18 cellular contexts compared by ENCODE assay signal in genomic region chr10:69863580-69863979, GRCh38.
DNase-seq lines count a peak whose midpoint lies in the region; ATAC-seq, FAIRE-seq and TF ChIP-seq lines count a peak whose summit lies in the region.
"Had no signal": no experiment of that assay in that cellular context is flagged by ENCODE, and none has a peak within 500 bp of the region (broad histone marks: within the 10 kb centered on the region; RNA-seq: fewer than 3 reads in every experiment).

No MANE protein-coding gene starts in this region.

- ATAC-seq in HG03108 (IDR thresholded peaks at IDR 0.05; ENCODE audit: unreplicated experiment), result no peak
- ATAC-seq: natural killer cell treated with Interleukin-12 subunit alpha and Interleukin-12 subunit beta and Interleukin-15 and Interleukin-18, amount 100 ng/mL, for 72 hours had no signal

- H3K23ac ChIP-seq in H1 (ENCODE audit: insufficient read length) (no peak overlapping the region), mesenchymal stem cell (ENCODE audit: low read length in 2 of 2) (no peak overlapping the region)

- H3K4me3 ChIP-seq in PC-9 (no peak overlapping the region), H1 (ENCODE audit: extremely low read depth in 1 of 4, insufficient read depth in 2 of 4, low read depth in 3 of 4, low read length in 4 of 4) (no peak overlapping the region), mesenchymal stem cell (ENCODE audit: insufficient read depth in 1 of 2, low read depth in 1 of 2, low read length in 2 of 2) (no peak overlapping the region), suprapubic skin (no peak overlapping the region)
- H3K4me3 ChIP-seq: prostate gland had no signal

- H4K91ac ChIP-seq in H1 (replicated peaks; ENCODE audit: insufficient read length, low read length) (no peak overlapping the region), mesenchymal stem cell (ENCODE audit: low read length) (no peak overlapping the region)

- intact Hi-C loops in PC-9 (cut with micrococcal nuclease; ENCODE audit: unreplicated experiment), result loop anchor here (5.0 kb wide), 1 partner anchor 61 kb away; the partner anchor contains the start of gene COL13A1

- H3K4me1 ChIP-seq in PC-9 (replicated peaks; ENCODE audit: insufficient read depth) (peaks cover 83% of the 10 kb centered on the region), H1 (replicated peaks in 1 of 4; ENCODE audit: control insufficient read depth in 3 of 4, insufficient read depth in 4 of 4, low read length in 3 of 4) (peaks cover 4 to 52% (median 33%) of the 10 kb centered on the region in 4 experiments), mesenchymal stem cell (ENCODE audit: control insufficient read depth, insufficient read depth, low read depth, low read length) (peaks cover 45% of the 10 kb centered on the region), suprapubic skin (peaks cover 68% of the 10 kb centered on the region)
- H3K4me1 ChIP-seq: prostate gland had no signal

- H3K36me3 ChIP-seq in PC-9 (ENCODE audit: low read depth) (no peaks in the 10 kb centered on the region), H1 (ENCODE audit: control insufficient read depth in 2 of 4, insufficient read depth in 4 of 4, low read length in 3 of 4) (no peaks in the 10 kb centered on the region), mesenchymal stem cell (ENCODE audit: control insufficient read depth in 1 of 2, insufficient read depth in 2 of 2, low read depth in 1 of 2, low read length in 2 of 2) (no peaks in the 10 kb centered on the region), suprapubic skin (no peaks in the 10 kb centered on the region)
- H3K36me3 ChIP-seq: prostate gland had no signal

- H4K20me1 ChIP-seq in PC-9 (ENCODE audit: insufficient read depth) (no peaks in the 10 kb centered on the region), H1 (replicated peaks in 1 of 2; ENCODE audit: control insufficient read depth in 1 of 2, insufficient read depth in 2 of 2, low read length in 2 of 2) (no peaks in the 10 kb centered on the region)

- no peak overlapping the region for H2BK15ac ChIP-seq in H1 (ENCODE audit: low read length)
- H2BK15ac ChIP-seq in mesenchymal stem cell (ENCODE audit: low read depth, poor library complexity, severe bottlenecking), result peak overlapping the region; percentile 35

- no peak for TF ChIP-seq CTCF in PC-9 (conservative IDR thresholded peaks at IDR 0.05)
- no peak for TF ChIP-seq CTCF in H1 (IDR thresholded peaks at IDR 0.05; ENCODE audit: control extremely low read depth in 1 of 3, insufficient read depth in 1 of 3, low read depth in 1 of 3, low read length in 3 of 3)
- no peak for TF ChIP-seq CTCF in suprapubic skin (IDR thresholded peaks at IDR 0.05)

- H3K79me2 ChIP-seq in PC-9 (ENCODE audit: low read depth), result no peaks in the 10 kb centered on the region
- H3K79me2 ChIP-seq in H1 (ENCODE audit: control insufficient read depth in 1 of 2, insufficient read depth in 2 of 2, low read length in 2 of 2), result no peaks in the 10 kb centered on the region

- H3K79me1 ChIP-seq in H1 (ENCODE audit: low read depth, low read length), result no peaks in the 10 kb centered on the region
- peaks cover 21% of the 10 kb centered on the region for H3K79me1 ChIP-seq in mesenchymal stem cell (replicated peaks; ENCODE audit: low read length, poor library complexity, severe bottlenecking)

- H3K4me2 ChIP-seq in PC-9, result peak overlapping the region; percentile 67; the same call in 1 of the 2 replicates
- no peak overlapping the region for H3K4me2 ChIP-seq in H1 (ENCODE audit: insufficient read depth in 1 of 2, low read depth in 2 of 2, low read length in 2 of 2)
- H3K4me2 ChIP-seq in mesenchymal stem cell (ENCODE audit: low read length, poor library complexity, severe bottlenecking), result no peak overlapping the region

- no peak overlapping the region for H3K56ac ChIP-seq in H1 (replicated peaks; ENCODE audit: insufficient read length, low read depth, low read length)

- H4K8ac ChIP-seq in H1 (ENCODE audit: extremely low read depth, insufficient read depth, low read length) (peak overlapping the region; percentile 54), mesenchymal stem cell (ENCODE audit: low read length) (no peak overlapping the region)

- H3K9me3 ChIP-seq in PC-9 (ENCODE audit: insufficient read depth, low read depth), result no peaks in the 10 kb centered on the region
- H3K9me3 ChIP-seq in H1 (ENCODE audit: insufficient read depth in 2 of 2, low read depth in 1 of 2, low read length in 1 of 2), result no peaks in the 10 kb centered on the region
- no peaks in the 10 kb centered on the region for H3K9me3 ChIP-seq in mesenchymal stem cell (ENCODE audit: control insufficient read depth, low read length)
- no peaks in the 10 kb centered on the region for H3K9me3 ChIP-seq in suprapubic skin
- H3K9me3 ChIP-seq: prostate gland had no signal

- H3K14ac ChIP-seq in H1 (ENCODE audit: insufficient read length) (no peak overlapping the region), mesenchymal stem cell (ENCODE audit: low read length in 2 of 2) (no peak overlapping the region)

- no peak overlapping the region for H4K5ac ChIP-seq in H1 (ENCODE audit: insufficient read length, low read depth, low read length)

- BruUV-seq in PC-9 (replicated peaks; lab: Mats Ljungman, UMichigan), result no TSS peak

- CTCF ChIA-PET in PC-9 (lab: Charles Lee) (no interaction called here), H1 (lab: Charles Lee; ENCODE audit: partially characterized antibody) (interaction anchor here (1.0 to 15.3 kb wide), 8 partner anchors 7 to 194 kb away, joined by 3 to 170 read pairs (median 4); no protein-coding TSS in a partner anchor)

- H3K18ac ChIP-seq in H1 (ENCODE audit: extremely low read depth, low read length) (peak overlapping the region; percentile 4; the same call in 1 of the 2 replicates), mesenchymal stem cell (ENCODE audit: low read depth in 1 of 2, low read length in 2 of 2) (peak overlapping the region in 1 of 2 experiments; percentile 44)

- H2BK20ac ChIP-seq in H1 (ENCODE audit: low read length), result 0 out of 2 replicates have a peak overlapping the region, but pooled peaks have one; percentile 80

- H3K9me2 ChIP-seq in PC-9 (ENCODE audit: insufficient read depth), result no peaks in the 10 kb centered on the region

- no peak for TF ChIP-seq RAD21 in H1 (IDR thresholded peaks at IDR 0.05 in 1 of 2, conservative IDR thresholded peaks at IDR 0.05 in 1 of 2; ENCODE audit: low read depth in 2 of 2, low read length in 2 of 2)

- H2BK120ac ChIP-seq in H1 (replicated peaks; ENCODE audit: low read depth, low read length) (no peak overlapping the region), mesenchymal stem cell (ENCODE audit: low read depth, low read length) (no peak overlapping the region)

- POLR2A ChIA-PET in PC-9 (lab: Charles Lee; ENCODE audit: unreplicated experiment), result no interaction called here
- POLR2A ChIA-PET in H1 (lab: Charles Lee; ENCODE audit: partially characterized antibody), result no interaction called here

- no peak overlapping the region for H3K9ac ChIP-seq in H1 (replicated peaks in 1 of 4; ENCODE audit: extremely low read depth in 1 of 4, low read depth in 3 of 4, low read length in 3 of 4)
- H3K9ac ChIP-seq in mesenchymal stem cell (ENCODE audit: low read length), result peak overlapping the region; percentile 75

- FAIRE-seq in H1 (lab: Jason Lieb, UNC), result no peak
- FAIRE-seq: G401.6, HTR-8/SVneo had no signal

- H2BK12ac ChIP-seq in H1 (ENCODE audit: low read depth, low read length) (peak overlapping the region; percentile 90; the same call in 1 of the 2 replicates), mesenchymal stem cell (ENCODE audit: low read length in 2 of 2) (peak overlapping the region in 1 of 2 experiments; percentile 4)

- H3F3A ChIP-seq in PC-9 (ENCODE audit: insufficient read depth, low read depth), result peaks cover 56% of the 10 kb centered on the region

- TF ChIP-seq EP300 in H1 (IDR thresholded peaks at IDR 0.05; ENCODE audit: borderline replicate concordance in 1 of 2, low read depth in 2 of 2, low read length in 2 of 2), result no peak
- no peak for TF ChIP-seq EP300 in suprapubic skin (IDR thresholded peaks at IDR 0.05)

- H3K4ac ChIP-seq in H1 (replicated peaks; ENCODE audit: insufficient read length, low read depth, low read length) (peak overlapping the region; percentile 61), mesenchymal stem cell (ENCODE audit: low read depth in 1 of 2, low read length in 2 of 2) (no peak overlapping the region)

- 88% methylated on average over 5 of the region's 5 CpGs; no CpG with 5 or more reads in 1 of the 2 experiments for WGBS in H1 (ENCODE audit: extremely low coverage in 1 of 2, insufficient coverage in 1 of 2, insufficient read length in 1 of 2, insufficient replicate concordance in 2 of 2, low coverage in 1 of 2, low lambda C conversion rate in 2 of 2, missing lambda C conversion rate in 1 of 2), 2 experiments
- 51% methylated on average over 4 of the region's 5 CpGs for WGBS in mesenchymal stem cell
- WGBS in suprapubic skin, result 75% methylated on average over 3 of the region's 5 CpGs

- H3K27me3 ChIP-seq in PC-9 (ENCODE audit: insufficient read depth, low read depth), result no peaks in the 10 kb centered on the region
- no peaks in the 10 kb centered on the region; a peak in 1 of 7 replicates for H3K27me3 ChIP-seq in H1 (replicated peaks in 1 of 4; ENCODE audit: control insufficient read depth in 3 of 4, extremely low read depth in 1 of 4, insufficient read depth in 3 of 4, low read length in 3 of 4)
- no peaks in the 10 kb centered on the region for H3K27me3 ChIP-seq in mesenchymal stem cell (ENCODE audit: control insufficient read depth in 1 of 2, insufficient read depth in 1 of 2, low read length in 2 of 2)
- no peaks in the 10 kb centered on the region for H3K27me3 ChIP-seq in suprapubic skin

- H3K27ac ChIP-seq in PC-9 (peak overlapping the region; percentile 79), H1 (ENCODE audit: low read depth, low read length) (no peak overlapping the region), mesenchymal stem cell (ENCODE audit: low read length, poor library complexity, severe bottlenecking) (peak overlapping the region; percentile 83), suprapubic skin (no peak overlapping the region)
- H3K27ac ChIP-seq: prostate gland had no signal

- no peak overlapping the region for H2AFZ ChIP-seq in PC-9
- no peak overlapping the region for H2AFZ ChIP-seq in H1 (ENCODE audit: low read length)
- H2AFZ ChIP-seq in mesenchymal stem cell (ENCODE audit: low read depth, low read length), result no peak overlapping the region

- 0 out of 2 replicates have a peak overlapping the region, but pooled peaks have one; percentile 19 for H2BK5ac ChIP-seq in H1 (ENCODE audit: low read depth, low read length)
- no peak overlapping the region for H2BK5ac ChIP-seq in mesenchymal stem cell (ENCODE audit: low read depth, low read length, poor library complexity, severe bottlenecking)

- DNase-seq in EH (ENCODE audit: low read depth) (peak; percentile 69), PC-9 (peak in 1 of 2 experiments; percentile 45), H1 (ENCODE audit: low read depth in 1 of 2, low spot score in 2 of 2) (no peak), mesenchymal stem cell (peak; percentile 66), suprapubic skin (ENCODE audit: low spot score in 2 of 2) (no peak), foreskin melanocyte (no peak)
- no peak for DNase-seq in stimulated activated CD4-positive, alpha-beta T cell treated with anti-CD3 and anti-CD28 coated beads, Interleukin-4, amount 100 ng/mL, for 4 hours
- DNase-seq: activated CD4-positive, alpha-beta T cell treated with anti-CD3 and anti-CD28 coated beads, Interleukin-2, amount 50 U/mL, for 48 hours; activated T-cell treated with anti-CD3 and anti-CD28 coated beads, Interleukin-2, amount 50 U/mL, for 24 hours; erythroblast; islet precursor cell; NCI-H345; stimulated activated CD4-positive, alpha-beta T cell treated with anti-CD3 and anti-CD28 coated beads, Interleukin-2, amount 100 ng/mL, for 48 hours had no signal

- TF ChIP-seq POLR2A in H1 (IDR thresholded peaks at IDR 0.05; ENCODE audit: control extremely low read depth in 1 of 2, low read depth in 2 of 2, low read length in 2 of 2) (no peak), suprapubic skin (IDR thresholded peaks at IDR 0.05) (no peak)

- H3K23me2 ChIP-seq in H1 (ENCODE audit: low read depth, low read length), result no peaks in the 10 kb centered on the region

- no peak overlapping the region; the same call in 1 of the 2 replicates for H2AK5ac ChIP-seq in H1 (ENCODE audit: low read depth, low read length)
- peak overlapping the region; percentile 72 for H2AK5ac ChIP-seq in mesenchymal stem cell (ENCODE audit: low read length, severe bottlenecking)

Comparison
In these comparisons a context has a peak if more than half of its experiments do, and no peak if none do; other contexts are left out.
1. DNase-seq: peak in EH (single experiment) and mesenchymal stem cell (single experiment); none in H1 (0 of 2), stimulated activated CD4-positive, alpha-beta T cell treated with anti-CD3 and anti-CD28 coated beads, Interleukin-4, amount 100 ng/mL, for 4 hours (0 of 2), suprapubic skin (0 of 2) and foreskin melanocyte (single experiment).
2. H3K27ac ChIP-seq: peak in PC-9 (single experiment) and mesenchymal stem cell (single experiment); none in H1 (single experiment) and suprapubic skin (single experiment).